Comparison of ENCODE assay signal across 8 cellular contexts in the genomic region with DNA sequence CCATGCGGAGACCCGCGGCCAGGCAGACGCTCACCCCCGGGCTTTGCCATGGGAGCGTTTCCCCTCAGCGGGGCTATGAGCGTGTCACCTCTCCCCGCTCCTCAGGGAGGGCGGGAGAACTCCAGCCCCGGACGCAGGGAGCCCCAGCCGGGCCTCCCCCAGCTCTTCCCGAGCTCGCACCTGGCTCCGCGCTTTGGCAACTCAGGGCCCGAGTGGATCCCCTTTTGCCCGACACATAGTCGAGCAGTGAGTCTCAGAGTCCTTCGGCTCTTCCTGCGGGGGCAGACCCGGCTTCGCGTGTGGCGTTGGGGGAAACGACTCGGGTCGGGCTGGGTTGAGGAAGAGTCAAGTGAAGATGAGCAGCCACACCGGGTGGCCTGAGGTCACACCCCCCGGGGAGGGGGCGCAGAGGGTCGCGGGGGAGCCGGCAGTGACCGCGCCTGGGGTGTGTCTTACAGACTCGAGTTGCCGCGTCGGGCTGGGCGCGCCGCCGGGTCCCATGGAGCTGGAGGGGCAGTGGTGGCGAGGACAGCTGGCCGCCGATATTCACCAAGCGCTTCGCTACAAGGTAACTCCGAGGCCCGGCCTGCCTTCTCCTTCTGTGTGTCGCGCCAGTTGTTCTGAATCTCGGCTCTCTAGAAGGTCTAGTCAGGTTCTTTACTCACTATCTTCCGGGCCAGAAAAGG. TPM values are rescaled to one million over a fixed set of nuclear protein-coding genes. Genes with fewer than 3 reads are reported as not detected.
A peak's percentile ranks its signal among the peaks of the same experiment; 100 is the strongest.
DNase-seq lines count a peak whose midpoint lies in the region; ATAC-seq, FAIRE-seq and TF ChIP-seq lines count a peak whose summit lies in the region.

No MANE protein-coding gene starts in this region.

- FAIRE-seq in RCC 7860 (lab: Jason Lieb, UNC), result no peak

- H3K9me3 ChIP-seq in CD4-positive, CD25-positive, alpha-beta regulatory T cell (ENCODE audit: control insufficient read depth in 2 of 2, low read length in 2 of 2), result no peaks in the 10 kb centered on the region
- H3K9me3 ChIP-seq in neural cell (ENCODE audit: low read length) (no peaks in the 10 kb centered on the region), subcutaneous abdominal adipose tissue (ENCODE audit: control insufficient read depth in 5 of 5, low read length in 5 of 5) (no peaks in the 10 kb centered on the region)

- H2AFZ ChIP-seq in neural cell (ENCODE audit: low read depth, low read length), result peak overlapping the region; percentile 80

- peak overlapping the region; percentile 81 to 87 (median 82) for H3K27ac Mint-ChIP-seq in CD4-positive, CD25-positive, alpha-beta regulatory T cell

- peaks cover 4% of the 10 kb centered on the region for H3K27me3 ChIP-seq in CD4-positive, CD25-positive, alpha-beta regulatory T cell (ENCODE audit: control insufficient read depth, insufficient read depth, low read length)
- H3K27me3 ChIP-seq in neural cell (ENCODE audit: insufficient read depth, low read depth, low read length) (no peaks in the 10 kb centered on the region), subcutaneous abdominal adipose tissue (ENCODE audit: control insufficient read depth in 5 of 5, insufficient read depth in 4 of 5, low read length in 5 of 5) (no peaks in the 10 kb centered on the region)

- no peak for TF ChIP-seq EP300 in neural cell (conservative IDR thresholded peaks at IDR 0.05; ENCODE audit: poor library complexity, severe bottlenecking)

- H3K4me3 Mint-ChIP-seq in CD4-positive, CD25-positive, alpha-beta regulatory T cell, result peak overlapping the region; percentile 92 to 96 (median 92)

- peaks cover 0 to 2% (median 0%) of the 10 kb centered on the region in 7 donors for H3K9me3 Mint-ChIP-seq in CD4-positive, CD25-positive, alpha-beta regulatory T cell

- peaks cover 23% of the 10 kb centered on the region for H3K4me1 ChIP-seq in CD4-positive, CD25-positive, alpha-beta regulatory T cell (ENCODE audit: control insufficient read depth, insufficient read depth, low read length, poor library complexity, severe bottlenecking)
- H3K4me1 ChIP-seq in subcutaneous abdominal adipose tissue (ENCODE audit: control insufficient read depth in 5 of 5, insufficient read depth in 5 of 5, low read length in 5 of 5), result peaks cover 0 to 27% (median 20%) of the 10 kb centered on the region in 5 donors

- no peak for TF ChIP-seq RAD21 in neural cell (conservative IDR thresholded peaks at IDR 0.05)

- H3K9ac ChIP-seq in neural cell (ENCODE audit: low read length) (peak overlapping the region; percentile 96), subcutaneous abdominal adipose tissue (ENCODE audit: low read length in 5 of 5) (peak overlapping the region; percentile 22 to 94 (median 92))

- peak; percentile 46 to 48 for ATAC-seq in CD4-positive, CD25-positive, alpha-beta regulatory T cell (ENCODE audit: low read depth in 2 of 2)
- peak; percentile 42 for ATAC-seq in GM19351 (IDR thresholded peaks at IDR 0.05; ENCODE audit: unreplicated experiment)
- peak; percentile 32 for ATAC-seq in HG03442 (IDR thresholded peaks at IDR 0.05; ENCODE audit: unreplicated experiment)

- peak overlapping the region; percentile 50 for H3K27ac ChIP-seq in CD4-positive, CD25-positive, alpha-beta regulatory T cell (ENCODE audit: insufficient read depth, low read length, poor library complexity, severe bottlenecking)
- peak overlapping the region; percentile 84 for H3K27ac ChIP-seq in neural cell (ENCODE audit: low read length)
- H3K27ac ChIP-seq in subcutaneous abdominal adipose tissue (ENCODE audit: low read depth, low read length), result peak overlapping the region; percentile 88

- H3K79me2 ChIP-seq in neural cell (replicated peaks; ENCODE audit: insufficient read depth, low read length), result peaks cover 68% of the 10 kb centered on the region

- peaks cover 18% of the 10 kb centered on the region for H3K36me3 Mint-ChIP-seq in CD4-positive, CD25-positive, alpha-beta regulatory T cell

- no peaks in the 10 kb centered on the region for H3K9me2 ChIP-seq in neural cell (ENCODE audit: insufficient read depth, low read length)

- H3K36me3 ChIP-seq in CD4-positive, CD25-positive, alpha-beta regulatory T cell (ENCODE audit: control insufficient read depth, insufficient read depth, low read length), result peaks cover 2% of the 10 kb centered on the region
- H3K36me3 ChIP-seq in neural cell (ENCODE audit: insufficient read depth, low read length), result no peaks in the 10 kb centered on the region
- H3K36me3 ChIP-seq in subcutaneous abdominal adipose tissue (ENCODE audit: control insufficient read depth in 5 of 5, insufficient read depth in 5 of 5, low read length in 5 of 5), result peaks cover 0 to 18% (median 0%) of the 10 kb centered on the region in 5 donors

- peak overlapping the region; percentile 67 for H3K4me2 ChIP-seq in neural cell (ENCODE audit: low read length)

- H3K27me3 Mint-ChIP-seq in CD4-positive, CD25-positive, alpha-beta regulatory T cell, result no peaks in the 10 kb centered on the region

- H3K4me1 Mint-ChIP-seq in CD4-positive, CD25-positive, alpha-beta regulatory T cell, result peaks cover 18 to 51% (median 41%) of the 10 kb centered on the region in 4 donors

- TF ChIP-seq CTCF in foreskin fibroblast (IDR thresholded peaks at IDR 0.05; ENCODE audit: low read depth, low read length) (no peak), neural cell (IDR thresholded peaks at IDR 0.05; ENCODE audit: poor library complexity, severe bottlenecking) (no peak)

- H3K4me3 ChIP-seq in CD4-positive, CD25-positive, alpha-beta regulatory T cell (ENCODE audit: low read depth, low read length), result peak overlapping the region; percentile 29
- H3K4me3 ChIP-seq in foreskin fibroblast (ENCODE audit: low read depth in 1 of 2, low read length in 2 of 2) (peak overlapping the region; percentile 76 to 80), neural cell (ENCODE audit: low read length) (peak overlapping the region; percentile 94), subcutaneous abdominal adipose tissue (ENCODE audit: low read depth in 1 of 5, low read length in 5 of 5) (peak overlapping the region; percentile 79 to 88 (median 83))

- peaks cover 4% of the 10 kb centered on the region for H3F3A ChIP-seq in neural cell (ENCODE audit: insufficient read depth, low read length, poor library complexity, severe bottlenecking)

- peak; percentile 6 to 64 (median 45) for DNase-seq in CD4-positive, CD25-positive, alpha-beta regulatory T cell
- DNase-seq in RCC 7860 (ENCODE audit: low spot score), result peak; percentile 6
- peak; percentile 80 for DNase-seq in activated effector memory CD4-positive, alpha-beta T cell treated with anti-CD3 and anti-CD28 coated beads, Interleukin-2, amount 50 U/mL, for 16 hours
- DNase-seq in foreskin fibroblast, result peak; percentile 45 to 71

- H4K20me1 ChIP-seq in neural cell (ENCODE audit: insufficient read depth), result no peaks in the 10 kb centered on the region

TF ChIP-seq in neural cell, 6 proteins besides CTCF, POLR2A, EP300 and RAD21:
- TF ChIP-seq, protein P1, sequence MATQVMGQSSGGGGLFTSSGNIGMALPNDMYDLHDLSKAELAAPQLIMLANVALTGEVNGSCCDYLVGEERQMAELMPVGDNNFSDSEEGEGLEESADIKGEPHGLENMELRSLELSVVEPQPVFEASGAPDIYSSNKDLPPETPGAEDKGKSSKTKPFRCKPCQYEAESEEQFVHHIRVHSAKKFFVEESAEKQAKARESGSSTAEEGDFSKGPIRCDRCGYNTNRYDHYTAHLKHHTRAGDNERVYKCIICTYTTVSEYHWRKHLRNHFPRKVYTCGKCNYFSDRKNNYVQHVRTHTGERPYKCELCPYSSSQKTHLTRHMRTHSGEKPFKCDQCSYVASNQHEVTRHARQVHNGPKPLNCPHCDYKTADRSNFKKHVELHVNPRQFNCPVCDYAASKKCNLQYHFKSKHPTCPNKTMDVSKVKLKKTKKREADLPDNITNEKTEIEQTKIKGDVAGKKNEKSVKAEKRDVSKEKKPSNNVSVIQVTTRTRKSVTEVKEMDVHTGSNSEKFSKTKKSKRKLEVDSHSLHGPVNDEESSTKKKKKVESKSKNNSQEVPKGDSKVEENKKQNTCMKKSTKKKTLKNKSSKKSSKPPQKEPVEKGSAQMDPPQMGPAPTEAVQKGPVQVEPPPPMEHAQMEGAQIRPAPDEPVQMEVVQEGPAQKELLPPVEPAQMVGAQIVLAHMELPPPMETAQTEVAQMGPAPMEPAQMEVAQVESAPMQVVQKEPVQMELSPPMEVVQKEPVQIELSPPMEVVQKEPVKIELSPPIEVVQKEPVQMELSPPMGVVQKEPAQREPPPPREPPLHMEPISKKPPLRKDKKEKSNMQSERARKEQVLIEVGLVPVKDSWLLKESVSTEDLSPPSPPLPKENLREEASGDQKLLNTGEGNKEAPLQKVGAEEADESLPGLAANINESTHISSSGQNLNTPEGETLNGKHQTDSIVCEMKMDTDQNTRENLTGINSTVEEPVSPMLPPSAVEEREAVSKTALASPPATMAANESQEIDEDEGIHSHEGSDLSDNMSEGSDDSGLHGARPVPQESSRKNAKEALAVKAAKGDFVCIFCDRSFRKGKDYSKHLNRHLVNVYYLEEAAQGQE (IDR thresholded peaks at IDR 0.05; ENCODE audit: borderline replicate concordance), result peak; percentile 10
- TF ChIP-seq SMC3 (conservative IDR thresholded peaks at IDR 0.05; ENCODE audit: poor library complexity), result peak; percentile 16
- TF ChIP-seq TAF1 (IDR thresholded peaks at IDR 0.05; ENCODE audit: low read depth), result no peak
- TF ChIP-seq POLR2AphosphoS5 (IDR thresholded peaks at IDR 0.05), result peak; percentile 15

RNA-seq across cellular contexts. Expression of a gene that starts 0.7 kb away (rescaled TPM):
- 4.6 TPM for total RNA-seq in CD4-positive, CD25-positive, alpha-beta regulatory T cell
- polyA plus RNA-seq in CD4-positive, CD25-positive, alpha-beta regulatory T cell, result 1 to 10 TPM in 3 of 4 donors, under 1 TPM in 1; 0.65 to 1.7 (median 1.3) TPM
- polyA plus RNA-seq in neural cell, result 38.0 and 41.0 TPM in 2 replicates
- 63.8 and 64.3 TPM in 2 replicates for polyA minus RNA-seq in neural cell

Comparison
In these comparisons a context has a peak if more than half of its experiments do, and no peak if none do; other contexts are left out.
1. Peak in every context shown above with its lines: DNase-seq, ATAC-seq, H3K4me3 ChIP-seq and H3K27ac ChIP-seq.
2. DNase-seq: peak in every context shown above with its lines; median percentile 80 in activated effector memory CD4-positive, alpha-beta T cell treated with anti-CD3 and anti-CD28 coated beads, Interleukin-2, amount 50 U/mL, for 16 hours; 58 in foreskin fibroblast; 45 in CD4-positive, CD25-positive, alpha-beta regulatory T cell; 6 in RCC 7860.
3. H3K4me3 ChIP-seq: peak in every context shown above with its lines; median percentile 94 in neural cell; 83 in subcutaneous abdominal adipose tissue; 78 in foreskin fibroblast; 29 in CD4-positive, CD25-positive, alpha-beta regulatory T cell.
4. RNA of a gene that starts 0.7 kb away (polyA plus RNA-seq): 38.0 to 41.0 TPM in neural cell; 0.65 to 1.7 TPM in CD4-positive, CD25-positive, alpha-beta regulatory T cell; every median in the first group is over 10 times any median in the second.